In the genomic region with DNA sequence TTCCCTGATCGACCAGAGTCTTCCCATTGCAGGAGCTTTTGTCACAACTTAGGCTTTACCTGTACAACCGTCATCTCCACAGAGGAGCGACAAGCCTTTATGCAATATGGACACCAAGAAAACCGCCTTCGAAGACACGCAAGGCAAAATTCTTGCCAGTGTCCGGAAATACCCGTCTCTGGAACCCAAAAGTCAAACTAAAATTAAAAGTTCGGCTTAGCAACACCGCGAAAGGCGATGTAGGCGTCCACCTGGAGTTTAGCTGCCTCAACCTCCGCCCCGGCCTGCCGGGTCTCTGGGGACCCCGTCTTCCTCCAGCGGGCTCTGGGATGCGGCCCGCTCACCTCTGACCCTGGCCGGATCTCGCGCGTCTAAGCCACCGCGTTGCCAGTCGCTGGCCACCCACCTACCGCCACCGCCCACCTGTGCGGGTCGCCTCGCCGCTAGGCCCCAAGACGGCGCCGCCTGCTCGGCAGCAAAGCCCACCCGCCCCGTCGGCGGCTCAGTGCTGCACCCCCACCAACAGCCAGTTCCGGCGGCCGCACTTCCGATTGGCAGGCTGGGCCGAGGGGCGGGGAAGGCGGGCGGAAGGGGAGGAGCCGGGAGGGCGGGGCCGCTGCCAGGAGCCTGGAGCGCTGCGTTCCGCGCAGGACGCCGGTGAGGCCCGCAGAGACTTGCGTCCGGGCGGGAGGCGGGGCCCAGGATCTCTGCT, we compare ENCODE assay signal across 8 cellular contexts. TPM values are rescaled to one million over a fixed set of nuclear protein-coding genes. Genes with fewer than 3 reads are reported as not detected.
A peak's percentile ranks its signal among the peaks of the same experiment; 100 is the strongest.
DNase-seq lines count a peak whose midpoint lies in the region; ATAC-seq and TF ChIP-seq lines count a peak whose summit lies in the region.

Gene SUPT20H (minus strand): TSS at position 553 of the 712 bp plus-strand sequence. CDS start 8,198 bp downstream, outside the sequence.

- no peaks in the 10 kb centered on the region for H3K27me3 Mint-ChIP-seq in T-cell

- intact Hi-C loops in cardiac septum (cut with DNase I) (no loop called here), transverse colon (cut with DNase I; ENCODE audit: low total_unique reads) (no loop called here)

- H3K4me1 ChIP-seq in transverse colon = peaks cover 11 to 21% (median 17%) of the 10 kb centered on the region in 4 donors

- peak within 1 kb of the TSS; percentile 85 to 91 (median 88) for H3K4me3 ChIP-seq in transverse colon

- ATAC-seq in HG02840 (IDR thresholded peaks at IDR 0.05; ENCODE audit: low FRiP score, unreplicated experiment) = peak; percentile 98
- ATAC-seq in T-cell (replicated peaks in 1 of 4) = peak; percentile 95 to 97 (median 96)

- 0 to 1% (median 0%) methylated on average over 52 to 63 of the region's 63 CpGs for WGBS in adipose tissue, 3 donors
- WGBS in transverse colon (ENCODE audit: low coverage in 1 of 2), 2 donors = 0 to 4% methylated on average over 11 to 47 of the region's 63 CpGs

- CTCF ChIA-PET in T-cell (lab: Charles Lee) = interaction anchor here in 1 of 2 donors (1.2 kb wide), 1 partner anchor 60 kb away, joined by 5 read pairs; the partner anchor contains the start of gene ALG5

- POLR2A ChIA-PET in T-cell (lab: Charles Lee) = interaction anchor here in 1 of 2 donors (0.9 kb wide), 1 partner anchor 29 kb away, joined by 3 read pairs; no protein-coding TSS in a partner anchor

- peak; percentile 92 for TF ChIP-seq POLR2A in transverse colon (IDR thresholded peaks at IDR 0.05)

- peaks cover 13% of the 10 kb centered on the region for H3K36me3 Mint-ChIP-seq in T-cell

- DNase-seq in GM13976 (ENCODE audit: low spot score) (peak; percentile 94), NCI-H146 (lab: John Stamatoyannopoulos, UW) (peak; percentile 91), T-cell (peak; percentile 87 to 97 (median 92)), cardiac septum (ENCODE audit: low spot score) (peak; percentile 98), pons (ENCODE audit: low spot score) (peak; percentile 84), transverse colon (peak; percentile 96)

- H3K9me3 Mint-ChIP-seq in T-cell = no peaks in the 10 kb centered on the region

- peaks cover 7% of the 10 kb centered on the region for H3K27me3 ChIP-seq in transverse colon

- H3K36me3 ChIP-seq in transverse colon = no peaks in the 10 kb centered on the region

- H3K9me3 ChIP-seq in transverse colon = no peaks in the 10 kb centered on the region

- peak within 1 kb of the TSS; percentile 87 to 96 (median 90) for H3K4me3 Mint-ChIP-seq in T-cell

- no peak within 1 kb of the TSS for H3K27ac ChIP-seq in adipose tissue (ENCODE audit: low read depth, low read length)
- H3K27ac ChIP-seq in transverse colon = peak within 1 kb of the TSS; percentile 91 to 96 (median 94)

- H3K4me1 Mint-ChIP-seq in T-cell = peaks cover 36 to 55% (median 47%) of the 10 kb centered on the region in 3 donors

- in situ Hi-C loops in GM13976 (cut with MboI; ENCODE audit: low sequenced_read_pairs, unreplicated experiment) (no loop called here), transverse colon (cut with MboI; ENCODE audit: low pct_ligation_motif_present in 1 of 4, low pct_unique_long_range_greater_than_20kb in 1 of 4, low sequenced_read_pairs in 3 of 4) (loop anchor here in 1 of 4 donors (25.0 kb wide), 1 partner anchor 1303 kb away; no protein-coding TSS in a partner anchor)

- no peak for TF ChIP-seq EP300 in transverse colon (IDR thresholded peaks at IDR 0.05; ENCODE audit: low read depth)

- TF ChIP-seq CTCF in GM13976 (IDR thresholded peaks at IDR 0.05; ENCODE audit: borderline replicate concordance, control extremely low read depth, extremely low read depth, insufficient read depth, missing control alignments) (peak; percentile 6), transverse colon (IDR thresholded peaks at IDR 0.05) (peak in 1 of 5 experiments; percentile 18)

- peak within 1 kb of the TSS; percentile 97 for H3K27ac Mint-ChIP-seq in T-cell

RNA-seq across cellular contexts. Expression of gene SUPT20H, which starts in this region (rescaled TPM):
- 10 to 100 TPM; 73.8 to 90.9 (median 87.3) TPM for total RNA-seq in T-cell
- 10 to 100 TPM; 12.6 to 20.9 (median 14.0) TPM for polyA plus RNA-seq in adipose tissue
- total RNA-seq in cardiac septum = 28.3 TPM
- total RNA-seq in transverse colon = 10 to 100 TPM; 28.4 to 67.6 (median 45.3) TPM
